Comparison of ENCODE assay signal across 7 cellular contexts in the genomic region with DNA sequence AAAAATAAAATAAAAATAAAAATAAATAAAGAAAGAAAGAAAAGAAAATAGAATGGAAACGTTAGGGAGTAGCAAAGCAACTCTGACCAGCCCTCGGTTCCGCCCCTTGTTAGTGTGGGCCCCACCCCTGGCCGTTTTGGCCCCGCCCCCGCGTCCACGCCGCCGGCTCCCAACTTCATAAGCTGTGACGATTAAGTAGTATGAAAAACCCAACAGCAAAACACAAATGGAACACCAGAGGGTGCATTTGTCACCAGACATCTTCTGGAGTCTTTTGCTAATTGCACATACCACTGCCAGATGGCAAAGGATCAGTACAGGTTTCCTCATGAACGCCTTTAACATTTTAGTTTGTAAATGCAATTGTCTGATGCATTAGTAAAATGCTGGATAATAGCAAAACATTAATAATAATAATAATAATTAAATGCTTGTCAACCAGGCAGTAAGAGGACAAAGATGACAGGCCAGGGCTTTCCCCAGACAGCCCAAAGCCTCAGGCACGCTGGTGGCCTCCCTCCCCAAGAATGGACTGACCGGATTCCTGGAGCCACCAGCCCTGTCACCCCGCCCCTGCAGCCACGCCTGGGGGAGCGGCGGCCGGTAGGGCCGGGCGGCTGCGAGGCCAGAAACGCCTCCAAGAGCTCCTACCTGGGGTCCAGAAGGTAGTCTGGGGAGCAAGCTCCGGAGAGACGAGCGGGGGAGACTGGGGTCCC. TPM values are rescaled to one million over a fixed set of nuclear protein-coding genes. Genes with fewer than 3 reads are reported as not detected.
DNase-seq lines count a peak whose midpoint lies in the region; ATAC-seq and TF ChIP-seq lines count a peak whose summit lies in the region.

No MANE protein-coding gene starts in this region.

- intact Hi-C loops in thyroid gland (cut with DNase I): loop anchor here (5.0 to 10.0 kb wide), 2 partner anchors 34 to 162 kb away; no protein-coding TSS in a partner anchor

- H3K9ac ChIP-seq in KMS-11: no peak overlapping the region

- no peaks in the 10 kb centered on the region for H3K9me3 ChIP-seq in thyroid gland

- 18 to 19% methylated on average over 20 to 21 of the region's 26 CpGs for WGBS in thyroid gland, 2 donors

- no peaks in the 10 kb centered on the region for H3K27me3 ChIP-seq in KMS-11 (ENCODE audit: insufficient read depth, low read depth)
- no peaks in the 10 kb centered on the region for H3K27me3 ChIP-seq in thyroid gland

- H2AFZ ChIP-seq in KMS-11 (ENCODE audit: low read depth): no peak overlapping the region

- POLR2A ChIA-PET in RWPE1 (lab: Yijun Ruan, JAX; ENCODE audit: low non-redundant PET): no interaction called here

- no peak overlapping the region for H3K4me2 ChIP-seq in KMS-11

- TF ChIP-seq CTCF in GM12875 (IDR thresholded peaks at IDR 0.05; ENCODE audit: borderline replicate concordance, insufficient read depth, low read depth, low read length) (peak; percentile 18; the same call in 1 of the 2 replicates), KMS-11 (conservative IDR thresholded peaks at IDR 0.05; ENCODE audit: low read depth, low read length) (peak; percentile 41; the same call in 1 of the 2 replicates), RWPE1 (conservative IDR thresholded peaks at IDR 0.05; ENCODE audit: low read depth) (peak; percentile 51), foreskin fibroblast (IDR thresholded peaks at IDR 0.05; ENCODE audit: low read depth, low read length) (peak; percentile 45), omental fat pad (IDR thresholded peaks at IDR 0.05) (no peak), thyroid gland (IDR thresholded peaks at IDR 0.05) (peak; percentile 12 to 63 (median 50))

- no peak for TF ChIP-seq POLR2A in thyroid gland (IDR thresholded peaks at IDR 0.05)

- H4K20me1 ChIP-seq in KMS-11 (ENCODE audit: insufficient read depth): no peaks in the 10 kb centered on the region

- H3K79me2 ChIP-seq in KMS-11 (ENCODE audit: insufficient read depth, low read depth): no peaks in the 10 kb centered on the region

- H3K4me3 ChIP-seq in GM12875 (ENCODE audit: low read depth, low read length): no peak overlapping the region
- H3K4me3 ChIP-seq in KMS-11 (IDR thresholded peaks at IDR 0.05; ENCODE audit: insufficient read depth, low read depth, low read length): no peak overlapping the region
- H3K4me3 ChIP-seq in foreskin fibroblast (ENCODE audit: low read depth in 1 of 2, low read length in 2 of 2): no peak overlapping the region
- H3K4me3 ChIP-seq in thyroid gland (replicated peaks in 1 of 3): no peak overlapping the region

- peak; percentile 76 for ATAC-seq in omental fat pad (ENCODE audit: low FRiP score)

- DNase-seq in RWPE1 (ENCODE audit: low spot score) (peak; percentile 85), foreskin fibroblast (peak; percentile 87 to 94), omental fat pad (ENCODE audit: low spot score) (peak; percentile 66), thyroid gland (peak; percentile 88 to 89)
- DNase-seq in activated T-helper 9 cell treated with anti-CD3 and anti-CD28 coated beads, Interleukin-2, amount 50 U/mL, for 16 hours (ENCODE audit: low read depth): peak; percentile 58

- H3K27ac ChIP-seq in KMS-11 (no peak overlapping the region), RWPE1 (peak overlapping the region; percentile 43), thyroid gland (peak overlapping the region in 1 of 3 donors; percentile 25)

- CTCF ChIA-PET in RWPE1 (lab: Yijun Ruan, JAX): interaction anchor here (0.7 to 2.2 kb wide), 8 partner anchors 16 to 1778 kb away, joined by 3 to 7 read pairs (median 4); no protein-coding TSS in a partner anchor

- H3K36me3 ChIP-seq in KMS-11 (ENCODE audit: insufficient read depth) (no peaks in the 10 kb centered on the region), thyroid gland (no peaks in the 10 kb centered on the region)

- peaks cover 5% of the 10 kb centered on the region for H3K4me1 ChIP-seq in KMS-11 (ENCODE audit: low read depth, poor library complexity, severe bottlenecking)
- H3K4me1 ChIP-seq in thyroid gland: peaks cover 3 to 10% of the 10 kb centered on the region in 2 donors

RNA-seq across cellular contexts. Expression of gene HSP90AA1, which starts 23.6 kb away (rescaled TPM):
- total RNA-seq in omental fat pad: 1,000 to 10,000 TPM in 1 of 4 donors, 100 to 1,000 TPM in 3; 453 to 1,533 (median 691) TPM
- total RNA-seq in thyroid gland: 100 to 1,000 TPM; 217 to 405 (median 278) TPM

Comparison
In these comparisons a context has a peak if more than half of its experiments do, and no peak if none do; other contexts are left out.
1. CTCF ChIP-seq: peak in GM12875 (single experiment), KMS-11 (single experiment), RWPE1 (single experiment), foreskin fibroblast (single experiment) and thyroid gland (6 of 6); none in omental fat pad (0 of 3).
2. Peak in every context shown above with its lines, with median percentiles within 50 percentile points of each other: DNase-seq.